8 cellular contexts compared by ENCODE assay signal in genomic region chr13:27171244-27171829, GRCh38. TPM values are rescaled to one million over a fixed set of nuclear protein-coding genes. Genes with fewer than 3 reads are reported as not detected.
DNase-seq lines count a peak whose midpoint lies in the region; ATAC-seq and TF ChIP-seq lines count a peak whose summit lies in the region.

Gene USP12 (minus strand): TSS chr13:27171811. CDS start chr13:27171639, 172 bp downstream.

- DNase-seq in BE2C (peak; percentile 71), lung (ENCODE audit: low spot score) (no peak)
- peak; percentile 43 for DNase-seq in stimulated activated CD8-positive, alpha-beta memory T cell treated with anti-CD3 and anti-CD28 coated beads, Interleukin-4, amount 100 ng/mL, for 48 hours

- in situ Hi-C loops in GM18951 (cut with MboI; ENCODE audit: low sequenced_read_pairs, unreplicated experiment) = no loop called here

- TF ChIP-seq POLR2A in GM18951 (IDR thresholded peaks at IDR 0.05; ENCODE audit: extremely low read depth, insufficient read depth, insufficient read length) = peak; percentile 78

- H3K9me3 ChIP-seq in BE2C (no peaks in the 10 kb centered on the region), lung (ENCODE audit: control insufficient read depth in 2 of 2, insufficient read depth in 1 of 2, low read length in 1 of 2) (no peaks in the 10 kb centered on the region)

- ATAC-seq in HG03175 (IDR thresholded peaks at IDR 0.05; ENCODE audit: unreplicated experiment) = peak; percentile 14
- ATAC-seq in lung (ENCODE audit: insufficient read depth, low FRiP score) = no peak
- ATAC-seq in HG03378 (IDR thresholded peaks at IDR 0.05; ENCODE audit: unreplicated experiment) = no peak

- peak within 1 kb of the TSS; percentile 86 for H3K27ac ChIP-seq in cingulate gyrus (ENCODE audit: low read depth, low read length)
- peak within 1 kb of the TSS; percentile 95 to 99 for H3K27ac ChIP-seq in lung (ENCODE audit: low read depth in 1 of 2, low read length in 1 of 2)

- no peaks in the 10 kb centered on the region for H3K27me3 ChIP-seq in BE2C
- no peaks in the 10 kb centered on the region for H3K27me3 ChIP-seq in lung (ENCODE audit: control insufficient read depth, insufficient read depth)

- 0 to 1% methylated on average over 33 to 88 of the region's 88 CpGs for WGBS in lung, 2 donors

- H3K4me3 ChIP-seq in BE2C (ENCODE audit: low read depth, low read length) (peak within 1 kb of the TSS; percentile 76), lung (peak within 1 kb of the TSS; percentile 89)

- TF ChIP-seq CTCF in BE2C (IDR thresholded peaks at IDR 0.05; ENCODE audit: low read depth, low read length) (0 out of 2 replicates have a peak, but pooled peaks have one; percentile 3), lung (IDR thresholded peaks at IDR 0.05; ENCODE audit: control extremely low read depth, extremely low read depth) (no peak)

- intact Hi-C loops in T-helper 2 cell treated with Interferon-gamma antibody and Interleukin-4, amounts not matched to agents 100 ng/mL and 5 ng/mL, for 36 hours (cut with micrococcal nuclease) = loop anchor here (1.0 to 10.0 kb wide), 7 partner anchors 80 to 1869 kb away; partner anchors contain the start of genes LNX2, MTIF3, NUP58 and PAN3

- H3K36me3 ChIP-seq in BE2C (no peaks in the 10 kb centered on the region), lung (ENCODE audit: control insufficient read depth in 2 of 2, insufficient read depth in 2 of 2, low read length in 2 of 2) (no peaks in the 10 kb centered on the region)

- H3K4me1 ChIP-seq in BE2C = no peaks in the 10 kb centered on the region; the same call in 1 of the 2 replicates
- H3K4me1 ChIP-seq in lung (ENCODE audit: control insufficient read depth in 2 of 2, insufficient read depth in 2 of 2, low read length in 2 of 2) = peaks cover 6 to 18% of the 10 kb centered on the region in 2 donors

RNA-seq across cellular contexts. Expression of gene USP12, which starts in this region (rescaled TPM):
- polyA plus RNA-seq in BE2C (2012; ENCODE audit: insufficient read depth, insufficient read length, low read depth) = 11.6 TPM
- 21.9 TPM in 2 replicates for total RNA-seq in T-helper 2 cell treated with Interferon-gamma antibody and Interleukin-4, amounts not matched to agents 100 ng/mL and 5 ng/mL, for 36 hours
- 10 to 100 TPM; 23.5 to 60.0 TPM for total RNA-seq in lung
- 10 to 100 TPM; 12.6 to 15.0 TPM for polyA plus RNA-seq in lung
